Comparison of ENCODE assay signal across 9 cellular contexts in the genomic region with DNA sequence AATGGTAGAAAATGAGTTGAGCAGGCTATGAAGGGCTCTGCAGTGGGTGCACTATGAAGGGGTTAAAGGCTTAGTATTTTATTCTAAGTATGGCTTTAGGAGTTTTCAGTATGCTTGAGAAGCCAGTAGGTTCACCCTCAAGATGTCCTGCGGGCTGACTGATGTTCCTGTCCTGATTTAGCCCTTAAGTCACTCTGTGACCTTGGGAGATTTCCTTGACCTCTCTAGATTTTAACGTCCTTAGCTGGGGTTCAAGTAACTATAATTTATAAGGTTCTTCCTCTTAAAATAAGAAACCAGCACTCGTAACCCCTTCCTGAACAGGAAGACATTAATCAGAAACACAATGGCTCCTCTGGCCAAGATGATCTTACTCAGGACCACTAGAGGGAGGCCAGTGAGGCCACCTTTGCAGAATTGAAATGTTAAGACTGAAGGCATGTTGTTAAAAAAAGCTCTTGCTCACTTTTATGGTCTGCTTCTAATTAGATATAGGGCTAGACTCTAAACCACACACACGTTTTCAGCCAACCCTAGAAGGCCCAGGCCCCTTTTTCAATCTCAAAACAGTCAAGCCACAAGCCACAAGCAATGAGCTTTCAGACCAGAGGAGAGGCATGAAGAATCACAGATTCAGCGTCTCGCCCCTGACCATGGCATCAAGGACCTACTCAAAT. TPM values are rescaled to one million over a fixed set of nuclear protein-coding genes. Genes with fewer than 3 reads are reported as not detected.
A peak's percentile ranks its signal among the peaks of the same experiment; 100 is the strongest.
DNase-seq lines count a peak whose midpoint lies in the region; ATAC-seq and TF ChIP-seq lines count a peak whose summit lies in the region.
"Had no signal": no experiment of that assay in that cellular context is flagged by ENCODE, and none has a peak within 500 bp of the region (broad histone marks: within the 10 kb centered on the region; RNA-seq: fewer than 3 reads in every experiment).

No MANE protein-coding gene starts in this region.

- H3K4me1 ChIP-seq in adrenal gland (replicated peaks in 1 of 2) (peaks cover 6 to 19% of the 10 kb centered on the region in 2 donors), osteoblast (ENCODE audit: insufficient read depth, low read length) (peaks cover 30% of the 10 kb centered on the region)

- ATAC-seq in HG02885 (IDR thresholded peaks at IDR 0.05; ENCODE audit: poor library complexity, unreplicated experiment): peak; percentile 86

- H3K79me2 ChIP-seq in osteoblast (ENCODE audit: insufficient read depth, low read length): no peaks in the 10 kb centered on the region

- 48 to 56% (median 54%) methylated on average over 6 of the region's 6 CpGs for WGBS in adrenal gland, 4 donors

- no peaks in the 10 kb centered on the region for H4K20me1 ChIP-seq in osteoblast (ENCODE audit: insufficient read depth, low read length)

- peak overlapping the region; percentile 51 for H2AFZ ChIP-seq in osteoblast (ENCODE audit: low read length)

- H3K36me3 ChIP-seq in adrenal gland (replicated peaks in 1 of 2) (no peaks in the 10 kb centered on the region), osteoblast (ENCODE audit: insufficient read depth, low read length) (no peaks in the 10 kb centered on the region)

- TF ChIP-seq CTCF in adrenal gland (IDR thresholded peaks at IDR 0.05) (peak; percentile 17 to 45 (median 36)), osteoblast (IDR thresholded peaks at IDR 0.05; ENCODE audit: extremely low read depth, low read depth, low read length) (peak; percentile 61)

- DNase-seq in DMS 273 (lab: John Stamatoyannopoulos, UW; ENCODE audit: unreplicated experiment) (peak; percentile 10), DMS 273 treated with DMSO at 0.1 percent for 48 hours (lab: John Stamatoyannopoulos, UW) (no peak), adrenal gland (peak in 2 of 7 donors; percentile 21 to 27), osteoblast (ENCODE audit: insufficient read length, low spot score, missing footprints) (no peak), inferior parietal cortex (ENCODE audit: extremely low spot score) (no peak), D341Med (ENCODE audit: low spot score) (no peak), NCI-H748 (lab: John Stamatoyannopoulos, UW; ENCODE audit: unreplicated experiment) (no peak)
- DNase-seq: activated B cell treated with CpG ODN at 0.5 μM for 24 hours had no signal

- H3K27ac ChIP-seq in adrenal gland: no peak overlapping the region
- H3K27ac ChIP-seq in osteoblast (ENCODE audit: low read depth, low read length): no peak overlapping the region

- intact Hi-C loops in adrenal gland (cut with DNase I): no loop called here

- H3K9me3 ChIP-seq in adrenal gland (replicated peaks in 1 of 3) (no peaks in the 10 kb centered on the region), osteoblast (ENCODE audit: low read depth, low read length) (no peaks in the 10 kb centered on the region)

- no peak for TF ChIP-seq POLR2A in adrenal gland (IDR thresholded peaks at IDR 0.05)

- no peak overlapping the region for H3K4me3 ChIP-seq in adrenal gland
- H3K4me3 ChIP-seq in osteoblast (ENCODE audit: insufficient read depth, low read length): no peak overlapping the region

- H3K4me2 ChIP-seq in osteoblast (ENCODE audit: insufficient read depth, low read length): no peak overlapping the region

- H3K27me3 ChIP-seq in adrenal gland: no peaks in the 10 kb centered on the region
- no peaks in the 10 kb centered on the region for H3K27me3 ChIP-seq in osteoblast (ENCODE audit: insufficient read depth, low read length)

RNA-seq across cellular contexts. Expression of gene CDK1, which starts 42.0 kb away (rescaled TPM):
- total RNA-seq in adrenal gland (1 to 10 TPM; 1.1 to 5.4 (median 2.4) TPM), osteoblast (5.8 and 6.5 TPM in 2 replicates)
- polyA plus RNA-seq in adrenal gland: 1 to 10 TPM; 1.1 to 4.3 (median 1.5) TPM
